Comparison of ENCODE assay signal across 17 cellular contexts in the genomic region with DNA sequence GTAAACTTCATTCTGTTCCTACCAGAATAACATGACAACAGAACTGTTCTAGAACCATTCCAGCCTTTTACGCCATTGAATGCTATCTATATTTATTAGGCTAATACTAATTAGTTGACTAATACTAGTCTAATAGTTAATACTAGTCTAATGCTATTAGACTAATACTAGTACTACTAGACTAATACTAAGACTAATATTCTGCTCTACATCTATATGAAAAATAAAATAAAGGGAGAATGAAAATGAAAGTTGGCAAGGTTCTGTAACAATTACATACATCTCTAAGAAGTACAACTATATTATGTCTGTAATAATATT.
"Had no signal": no experiment of that assay in that cellular context is flagged by ENCODE, and none has a peak within 500 bp of the region (broad histone marks: within the 10 kb centered on the region; RNA-seq: fewer than 3 reads in every experiment).

No MANE protein-coding gene starts in this region.

- H3K4me1 Mint-ChIP-seq: WTC11 had no signal

- H3K9me3 ChIP-seq: adrenal gland had no signal

- H3K27me3 Mint-ChIP-seq: activated CD4-positive, alpha-beta T cell treated with anti-CD3 and anti-CD28 coated beads for 36 hours; activated CD4-positive, alpha-beta T cell treated with anti-CD3 and anti-CD28 coated beads, Interleukin-2, amount 10 ng/mL, durations not matched to agents 7 days and 5 days; activated T-helper 17 cell treated with anti-CD3 and anti-CD28 coated beads, Interleukin-2, amount 50 U/mL, for 72 hours had no signal

- H3K4me3 ChIP-seq: adrenal gland, body of pancreas, breast epithelium had no signal

- H3K4me3 Mint-ChIP-seq: activated CD4-positive, alpha-beta T cell treated with anti-CD3 and anti-CD28 coated beads for 36 hours; activated CD4-positive, alpha-beta T cell treated with anti-CD3 and anti-CD28 coated beads, Interleukin-2, amount 10 ng/mL, durations not matched to agents 7 days and 5 days; activated CD8-positive, alpha-beta T cell treated with anti-CD3 and anti-CD28 coated beads for 36 hours; activated naive CD4-positive, alpha-beta T cell treated with anti-CD3 and anti-CD28 coated beads for 36 hours; activated naive CD8-positive, alpha-beta T cell treated with anti-CD3 and anti-CD28 coated beads for 36 hours; activated T-cell treated with anti-CD3 and anti-CD28 coated beads, Interleukin-2, amount 50 U/mL, for 4 hours; activated T-cell treated with anti-CD3 and anti-CD28 coated beads, Interleukin-2, amount 50 U/mL, for 72 hours; activated T-helper 1 cell treated with anti-CD3 and anti-CD28 coated beads, Interleukin-12 subunit alpha, Interleukin-12 subunit beta, Interleukin-2, Interleukin-4 antibody, amounts not matched to agents 30 ng/mL and 10 ng/mL and 1 ng/mL, durations not matched to agents 14 hours and 24 hours and 36 hours; activated T-helper 17 cell treated with anti-CD3 and anti-CD28 coated beads, Interleukin-2, amount 50 U/mL, for 72 hours; T-helper 17 cell; WTC11 had no signal

- H3K27ac Mint-ChIP-seq: activated CD4-positive, alpha-beta T cell treated with anti-CD3 and anti-CD28 coated beads for 36 hours; activated CD4-positive, alpha-beta T cell treated with anti-CD3 and anti-CD28 coated beads, Interleukin-2, amount 10 ng/mL, durations not matched to agents 7 days and 5 days; activated CD8-positive, alpha-beta T cell treated with anti-CD3 and anti-CD28 coated beads for 36 hours; activated naive CD4-positive, alpha-beta T cell treated with anti-CD3 and anti-CD28 coated beads for 36 hours; activated naive CD4-positive, alpha-beta T cell treated with anti-CD3 and anti-CD28 coated beads, Interleukin-2, amount 50 U/mL, for 72 hours; activated naive CD8-positive, alpha-beta T cell treated with anti-CD3 and anti-CD28 coated beads for 36 hours; activated T-cell treated with anti-CD3 and anti-CD28 coated beads, Interleukin-2, amount 50 U/mL, for 72 hours; activated T-helper 1 cell treated with anti-CD3 and anti-CD28 coated beads, Interleukin-12 subunit alpha, Interleukin-12 subunit beta, Interleukin-2, Interleukin-4 antibody, amounts not matched to agents 30 ng/mL and 10 ng/mL and 1 ng/mL, durations not matched to agents 14 hours and 24 hours and 36 hours; activated T-helper 17 cell treated with anti-CD3 and anti-CD28 coated beads, Interleukin-2, amount 50 U/mL, for 72 hours; T-helper 17 cell; WTC11 had no signal

- H3K9me3 Mint-ChIP-seq: activated T-cell treated with anti-CD3 and anti-CD28 coated beads, Interleukin-2, amount 50 U/mL, for 4 hours had no signal

- H3K27ac ChIP-seq: adrenal gland, body of pancreas, brain microvascular endothelial cell, breast epithelium, WERI-Rb-1 had no signal

- H3K27me3 ChIP-seq: adrenal gland, body of pancreas, breast epithelium had no signal

- H3K4me1 ChIP-seq: adrenal gland, body of pancreas, breast epithelium had no signal

- H3K36me3 ChIP-seq: adrenal gland, brain microvascular endothelial cell, breast epithelium, WERI-Rb-1 had no signal
